13 cellular contexts compared by ENCODE assay signal in genomic region chrX:48532201-48532600, GRCh38. TPM values are rescaled to one million over a fixed set of nuclear protein-coding genes. Genes with fewer than 3 reads are reported as not detected.
DNase-seq lines count a peak whose midpoint lies in the region; ATAC-seq and TF ChIP-seq lines count a peak whose summit lies in the region.
"Had no signal": no experiment of that assay in that cellular context is flagged by ENCODE, and none has a peak within 500 bp of the region (broad histone marks: within the 10 kb centered on the region; RNA-seq: fewer than 3 reads in every experiment).

No MANE protein-coding gene starts in this region.

- no peaks in the 10 kb centered on the region for H3K9me3 Mint-ChIP-seq in Caco-2 (ENCODE audit: unreplicated experiment)
- H3K9me3 Mint-ChIP-seq in HFFc6 = no peaks in the 10 kb centered on the region
- no peaks in the 10 kb centered on the region for H3K9me3 Mint-ChIP-seq in central memory CD8-positive, alpha-beta T cell
- H3K9me3 Mint-ChIP-seq: IgD-negative memory B cell had no signal

- POLR2A ChIA-PET in Caco-2 (lab: Charles Lee) = no interaction called here

- 0 out of 2 replicates have a peak, but pooled peaks cover 5% of the 10 kb centered on the region for H3K4me1 ChIP-seq in Caco-2

- H3K27me3 ChIP-seq in Caco-2 (replicated peaks; ENCODE audit: control insufficient read depth, insufficient read depth, low read length) = no peaks in the 10 kb centered on the region
- H3K27me3 ChIP-seq in MG63 = no peaks in the 10 kb centered on the region

- peaks cover 10% of the 10 kb centered on the region for H3K4me1 Mint-ChIP-seq in Caco-2 (ENCODE audit: low read depth, unreplicated experiment)
- H3K4me1 Mint-ChIP-seq in HFFc6 (ENCODE audit: low read depth) = peaks cover 14% of the 10 kb centered on the region
- H3K4me1 Mint-ChIP-seq in central memory CD8-positive, alpha-beta T cell = peaks cover 10% of the 10 kb centered on the region

- H3K36me3 ChIP-seq in Caco-2 (ENCODE audit: control insufficient read depth, insufficient read depth, low read length) (no peaks in the 10 kb centered on the region), MG63 (no peaks in the 10 kb centered on the region)

- no peak overlapping the region for H3K4me3 ChIP-seq in Caco-2 (ENCODE audit: low read depth, low read length)
- H3K4me3 ChIP-seq in MG63 = no peak overlapping the region

- no TSS peak for BruUV-seq in Caco-2 (replicated peaks; lab: Mats Ljungman, UMichigan)

- intact Hi-C loops in Caco-2 (cut with micrococcal nuclease; ENCODE audit: unreplicated experiment) = no loop called here

- no peak for DNase-seq in Caco-2
- DNase-seq in HFFc6 = no peak
- DNase-seq in central memory CD8-positive, alpha-beta T cell (ENCODE audit: low spot score in 2 of 2) = no peak
- peak; percentile 35 for DNase-seq in myocyte (ENCODE audit: low read depth)
- DNase-seq in DMS53 treated with DMSO at 0.1 percent for 48 hours (lab: John Stamatoyannopoulos, UW; ENCODE audit: unreplicated experiment) = no peak
- DNase-seq in MG63 = no peak
- DNase-seq: activated CD4-positive, alpha-beta T cell treated with anti-CD3 and anti-CD28 coated beads for 4 hours; DMS153; effector CD4-positive, alpha-beta T cell; NCI-H1694; NCI-H774 had no signal

- H3K4me3 Mint-ChIP-seq in Caco-2 (ENCODE audit: unreplicated experiment) (no peak overlapping the region), HFFc6 (peak overlapping the region; percentile 70; the same call in 1 of the 2 replicates)
- peak overlapping the region; percentile 8 for H3K4me3 Mint-ChIP-seq in central memory CD8-positive, alpha-beta T cell
- H3K4me3 Mint-ChIP-seq: IgD-negative memory B cell had no signal

- peak overlapping the region; percentile 49 for H3K27ac Mint-ChIP-seq in Caco-2 (ENCODE audit: unreplicated experiment)
- peak overlapping the region; percentile 98 for H3K27ac Mint-ChIP-seq in HFFc6
- H3K27ac Mint-ChIP-seq in central memory CD8-positive, alpha-beta T cell (ENCODE audit: low read depth) = peak overlapping the region; percentile 89

- TF ChIP-seq CTCF in Caco-2 (IDR thresholded peaks at IDR 0.05; ENCODE audit: insufficient read depth in 1 of 2, low read depth in 1 of 2, low read length in 1 of 2, severe bottlenecking in 1 of 2, unreplicated experiment in 1 of 2) (no peak), HFFc6 (IDR thresholded peaks at IDR 0.05) (no peak)

- no peak for ATAC-seq in central memory CD8-positive, alpha-beta T cell (replicated peaks; ENCODE audit: extremely low read depth, poor library complexity, severe bottlenecking)
- no peak for ATAC-seq in HG02973 (IDR thresholded peaks at IDR 0.05; ENCODE audit: unreplicated experiment)

- no peaks in the 10 kb centered on the region for H3K9me3 ChIP-seq in Caco-2
- H3K9me3 ChIP-seq in MG63 = no peaks in the 10 kb centered on the region

- H3K36me3 Mint-ChIP-seq in Caco-2 (ENCODE audit: insufficient read depth, unreplicated experiment) (peaks cover 22% of the 10 kb centered on the region), HFFc6 (ENCODE audit: low read depth) (peaks cover 7% of the 10 kb centered on the region; the same call in 1 of the 2 replicates)
- H3K36me3 Mint-ChIP-seq in central memory CD8-positive, alpha-beta T cell (ENCODE audit: insufficient read depth) = peaks cover 14% of the 10 kb centered on the region

- CTCF ChIA-PET in Caco-2 (lab: Charles Lee) = no interaction called here

- no peaks in the 10 kb centered on the region for H3K27me3 Mint-ChIP-seq in Caco-2 (ENCODE audit: insufficient read depth, unreplicated experiment)
- peaks cover 2% of the 10 kb centered on the region; the same call in 1 of the 2 replicates for H3K27me3 Mint-ChIP-seq in HFFc6 (ENCODE audit: insufficient read depth)
- no peaks in the 10 kb centered on the region for H3K27me3 Mint-ChIP-seq in central memory CD8-positive, alpha-beta T cell
- H3K27me3 Mint-ChIP-seq: IgD-negative memory B cell had no signal

RNA-seq across cellular contexts. Expression of gene TBC1D25, which starts 7.3 kb away (rescaled TPM):
- 9.3 and 11.1 TPM in 2 replicates for total RNA-seq in Caco-2 (2022)
- total RNA-seq in HFFc6 (2021; fragmentation: NEBNext Ultra II Directional; extraction: Animal tissue kit (Norgen Biotek cat#: 25700)) = 10 to 100 TPM; 13.0 to 15.3 (median 13.8) TPM
- 8.4 and 8.6 TPM in 2 replicates for total RNA-seq in myocyte
- polyA plus RNA-seq in myocyte (2012) = 17.9 TPM
- 2.7 and 9.3 TPM in 2 replicates for total RNA-seq in MG63 (2014; rRNA removed; shearing (Covaris generic); ENCODE audit: low replicate concordance)

RNA-seq across cellular contexts. Expression of gene EBP, which starts 10.6 kb away (rescaled TPM):
- 141 and 154 TPM in 2 replicates for total RNA-seq in Caco-2 (2022)
- total RNA-seq in HFFc6 (2021; fragmentation: NEBNext Ultra II Directional; extraction: Animal tissue kit (Norgen Biotek cat#: 25700)) = 10 to 100 TPM; 26.0 to 42.2 (median 39.1) TPM
- total RNA-seq in myocyte = 30.2 and 46.1 TPM in 2 replicates
- polyA plus RNA-seq in myocyte (2012) = 74.7 TPM
- 15.9 and 32.9 TPM in 2 replicates for total RNA-seq in MG63 (2014; rRNA removed; shearing (Covaris generic); ENCODE audit: low replicate concordance)

RNA-seq across cellular contexts. Expression of gene PORCN, which starts 23.4 kb away (rescaled TPM):
- 3.2 and 4.6 TPM in 2 replicates for total RNA-seq in Caco-2 (2022)
- 10 to 100 TPM in 4 of 6 experiments, 1 to 10 TPM in 2; 9.0 to 13.8 (median 10.7) TPM for total RNA-seq in HFFc6 (2021; fragmentation: NEBNext Ultra II Directional; extraction: Animal tissue kit (Norgen Biotek cat#: 25700))
- total RNA-seq in myocyte = 33.1 and 34.2 TPM in 2 replicates
- polyA plus RNA-seq in myocyte (2012) = 42.3 TPM
- 1.6 and 11.2 TPM in 2 replicates for total RNA-seq in MG63 (2014; rRNA removed; shearing (Covaris generic); ENCODE audit: low replicate concordance)

RNA-seq across cellular contexts. Expression of gene RBM3, which starts 42.1 kb away (rescaled TPM):
- total RNA-seq in Caco-2 (2022) (233 and 264 TPM in 2 replicates), myocyte (57.4 and 69.8 TPM in 2 replicates)
- 100 to 1,000 TPM; 151 to 471 (median 406) TPM for total RNA-seq in HFFc6 (2021; fragmentation: NEBNext Ultra II Directional; extraction: Animal tissue kit (Norgen Biotek cat#: 25700))
- 116 TPM for polyA plus RNA-seq in myocyte (2012)
- 291 and 416 TPM in 2 replicates for total RNA-seq in MG63 (2014; rRNA removed; shearing (Covaris generic); ENCODE audit: low replicate concordance)

RNA-seq across cellular contexts. Expression of gene FTSJ1, which starts 56.2 kb away (rescaled TPM):
- 41.1 and 41.6 TPM in 2 replicates for total RNA-seq in Caco-2 (2022)
- 10 to 100 TPM; 51.5 to 66.7 (median 59.7) TPM for total RNA-seq in HFFc6 (2021; fragmentation: NEBNext Ultra II Directional; extraction: Animal tissue kit (Norgen Biotek cat#: 25700))
- 79.5 and 90.0 TPM in 2 replicates for total RNA-seq in myocyte
- polyA plus RNA-seq in myocyte (2012) = 99.5 TPM
- total RNA-seq in MG63 (2014; rRNA removed; shearing (Covaris generic); ENCODE audit: low replicate concordance) = 55.3 and 76.6 TPM in 2 replicates
